ENCODE assay signal across 9 cellular contexts in the genomic region with DNA sequence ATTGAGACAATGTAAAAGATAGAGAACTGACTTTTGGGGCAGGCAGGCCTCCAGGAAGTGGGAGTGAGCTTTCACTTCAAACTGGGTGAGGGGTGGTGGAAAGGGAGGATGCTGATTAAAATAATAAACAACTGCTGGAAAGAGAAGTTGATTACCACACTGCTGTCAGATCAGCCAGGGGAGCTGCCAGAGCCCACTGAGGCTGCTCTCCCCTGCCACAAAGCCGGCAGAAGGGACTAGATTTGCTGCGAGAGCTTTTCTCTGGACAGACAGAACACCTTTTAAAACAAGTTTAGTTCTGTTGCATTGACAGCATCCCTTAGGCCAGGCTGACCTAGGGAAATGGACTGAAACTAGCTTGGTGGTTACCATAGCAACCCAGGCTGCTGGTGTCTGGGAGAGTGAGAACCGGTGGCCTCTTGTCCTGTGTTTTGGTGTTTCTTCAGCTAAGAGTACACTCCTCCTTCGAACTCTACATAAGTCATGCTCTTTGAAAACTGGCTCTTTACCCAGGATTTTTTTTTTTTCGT.
DNase-seq lines count a peak whose midpoint lies in the region; ATAC-seq, FAIRE-seq and TF ChIP-seq lines count a peak whose summit lies in the region.
"Had no signal": no experiment of that assay in that cellular context is flagged by ENCODE, and none has a peak within 500 bp of the region (broad histone marks: within the 10 kb centered on the region; RNA-seq: fewer than 3 reads in every experiment).

No MANE protein-coding gene starts in this region.

- H3K27ac Mint-ChIP-seq in activated naive CD4-positive, alpha-beta T cell treated with anti-CD3 and anti-CD28 coated beads, Interleukin-2, amount 50 U/mL, for 72 hours: peak overlapping the region; percentile 61
- H3K27ac Mint-ChIP-seq in type B pancreatic cell: no peak overlapping the region

- no peaks in the 10 kb centered on the region for H3K36me3 Mint-ChIP-seq in activated naive CD4-positive, alpha-beta T cell treated with anti-CD3 and anti-CD28 coated beads, Interleukin-2, amount 50 U/mL, for 72 hours
- peaks cover 3% of the 10 kb centered on the region for H3K36me3 Mint-ChIP-seq in type B pancreatic cell

- no peaks in the 10 kb centered on the region for H3K9me3 Mint-ChIP-seq in activated naive CD4-positive, alpha-beta T cell treated with anti-CD3 and anti-CD28 coated beads, Interleukin-2, amount 50 U/mL, for 72 hours
- H3K9me3 Mint-ChIP-seq in type B pancreatic cell: no peaks in the 10 kb centered on the region

- peak overlapping the region; percentile 35 for H3K4me3 Mint-ChIP-seq in type B pancreatic cell

- DNase-seq in EH (ENCODE audit: low read depth): peak; percentile 60
- peak; percentile 22 for DNase-seq in GM20000 (ENCODE audit: low spot score)
- DNase-seq in Jurkat, Clone E6-1 (ENCODE audit: low read depth, low spot score): peak; percentile 8
- DNase-seq in activated naive CD4-positive, alpha-beta T cell treated with anti-CD3 and anti-CD28 coated beads, Interleukin-2, amount 50 U/mL, for 72 hours (ENCODE audit: low spot score in 2 of 2): peak in 1 of 2 donors; percentile 7
- peak; percentile 32 for DNase-seq in kidney epithelial cell (ENCODE audit: low read depth)
- DNase-seq in type B pancreatic cell (ENCODE audit: extremely low spot score, unreplicated experiment): no peak
- DNase-seq in HTR-8/SVneo (ENCODE audit: insufficient read length, low spot score): no peak

- no peaks in the 10 kb centered on the region for H3K27me3 Mint-ChIP-seq in type B pancreatic cell

- no peak for FAIRE-seq in HTR-8/SVneo (lab: Jason Lieb, UNC)

- no peak overlapping the region for H3K4me3 ChIP-seq in Jurkat, Clone E6-1 (ENCODE audit: low read length)
- peak overlapping the region; percentile 28 for H3K4me3 ChIP-seq in kidney epithelial cell (ENCODE audit: low read depth, low read length)
- H3K4me3 ChIP-seq: lung had no signal

- H3K36me3 ChIP-seq in kidney epithelial cell (ENCODE audit: control insufficient read depth, insufficient read depth, low read length): no peaks in the 10 kb centered on the region

- no peak for TF ChIP-seq CTCF in GM20000 (IDR thresholded peaks at IDR 0.05; ENCODE audit: extremely low read depth, missing control alignments)
- TF ChIP-seq CTCF in kidney epithelial cell (IDR thresholded peaks at IDR 0.05; ENCODE audit: insufficient read depth, low read length, poor library complexity, severe bottlenecking): no peak
- no peak for TF ChIP-seq CTCF in type B pancreatic cell (conservative IDR thresholded peaks at IDR 0.05)

- no peaks in the 10 kb centered on the region for H3K27me3 ChIP-seq in kidney epithelial cell (ENCODE audit: control insufficient read depth, insufficient read depth, low read length)

- peaks cover 42% of the 10 kb centered on the region for H3K4me1 Mint-ChIP-seq in type B pancreatic cell (ENCODE audit: unreplicated experiment)

- peak in 1 of 2 donors; percentile 69 for ATAC-seq in activated naive CD4-positive, alpha-beta T cell treated with anti-CD3 and anti-CD28 coated beads, Interleukin-2, amount 50 U/mL, for 72 hours
- no peak for ATAC-seq in HG03095 (IDR thresholded peaks at IDR 0.05; ENCODE audit: unreplicated experiment)

Comparison
In these comparisons a context has a peak if more than half of its experiments do, and no peak if none do; other contexts are left out.
1. DNase-seq: peak in EH (single experiment), GM20000 (single experiment), Jurkat, Clone E6-1 (single experiment) and kidney epithelial cell (single experiment); none in type B pancreatic cell (single experiment) and HTR-8/SVneo (single experiment).